In the genomic region with DNA sequence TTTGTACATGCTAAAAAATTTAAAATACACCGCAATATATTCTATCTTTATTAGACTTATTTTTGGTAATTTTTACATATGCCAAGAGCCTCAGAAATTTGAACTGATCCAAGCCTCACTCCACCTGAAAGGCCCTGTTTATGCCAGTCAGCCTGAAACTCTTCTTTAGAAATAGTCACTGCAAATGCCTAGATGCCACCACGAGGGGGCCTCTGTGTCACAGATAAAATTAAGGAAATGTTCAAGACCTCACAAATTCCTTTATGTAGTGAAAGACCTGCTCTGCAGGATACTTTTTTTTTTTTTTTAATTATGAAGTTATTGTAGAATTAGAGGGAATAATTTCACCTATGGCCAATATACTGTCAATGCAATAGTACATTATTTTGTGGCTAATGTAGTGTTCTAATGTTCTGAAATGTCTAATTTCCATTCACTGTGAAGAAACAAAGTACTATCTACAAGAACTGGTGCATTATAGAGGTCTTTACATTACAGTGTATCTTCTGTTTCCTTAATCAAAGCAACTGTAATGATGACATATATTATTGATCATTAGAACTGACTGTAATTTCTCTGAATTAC, we compare ENCODE assay signal across 8 cellular contexts.
A peak's percentile ranks its signal among the peaks of the same experiment; 100 is the strongest.
DNase-seq lines count a peak whose midpoint lies in the region; ATAC-seq lines count a peak whose summit lies in the region.

No MANE protein-coding gene starts in this region.

- H3K27ac Mint-ChIP-seq in natural killer cell treated with Interleukin-12 subunit alpha and Interleukin-12 subunit beta and Interleukin-15 and Interleukin-18, amount 100 ng/mL, for 72 hours, result peak overlapping the region; percentile 80 to 90

- H3K4me1 Mint-ChIP-seq in natural killer cell treated with Interleukin-12 subunit alpha and Interleukin-12 subunit beta and Interleukin-15 and Interleukin-18, amount 100 ng/mL, for 72 hours (ENCODE audit: low read depth in 2 of 2), result peaks cover 33 to 34% of the 10 kb centered on the region in 2 donors

- no peaks in the 10 kb centered on the region for H3K9me3 Mint-ChIP-seq in natural killer cell treated with Interleukin-12 subunit alpha and Interleukin-12 subunit beta and Interleukin-15 and Interleukin-18, amount 100 ng/mL, for 72 hours

- no peaks in the 10 kb centered on the region for H3K27me3 Mint-ChIP-seq in natural killer cell treated with Interleukin-12 subunit alpha and Interleukin-12 subunit beta and Interleukin-15 and Interleukin-18, amount 100 ng/mL, for 72 hours

- DNase-seq in SIG-M5 treated with dmso at 0.1 percent for 504 hours (lab: John Stamatoyannopoulos, UW; ENCODE audit: unreplicated experiment), result peak; percentile 52
- no peak for DNase-seq in SIG-M5 (lab: John Stamatoyannopoulos, UW)
- peak; percentile 52 for DNase-seq in NCI-H774 (lab: John Stamatoyannopoulos, UW)
- DNase-seq in activated CD8-positive, alpha-beta memory T cell treated with anti-CD3 and anti-CD28 coated beads, Interleukin-2, amount 50 U/mL, for 1 hour (ENCODE audit: extremely low read depth), result peak; percentile 35
- peak; percentile 20 for DNase-seq in epidermal melanocyte (ENCODE audit: insufficient read length, low spot score)
- DNase-seq in natural killer cell treated with Interleukin-12 subunit alpha and Interleukin-12 subunit beta and Interleukin-15 and Interleukin-18, amount 100 ng/mL, for 72 hours (ENCODE audit: low spot score), result peak; percentile 85
- DNase-seq in stimulated activated naive CD8-positive, alpha-beta T cell treated with anti-CD3 and anti-CD28 coated beads, Interleukin-15, Interleukin-2, amounts not matched to agents 100 U/mL and 50 U/mL, for 24 hours, result peak; percentile 73

- H3K36me3 Mint-ChIP-seq in natural killer cell treated with Interleukin-12 subunit alpha and Interleukin-12 subunit beta and Interleukin-15 and Interleukin-18, amount 100 ng/mL, for 72 hours, result peaks cover 3% of the 10 kb centered on the region

- H3K4me3 Mint-ChIP-seq in natural killer cell treated with Interleukin-12 subunit alpha and Interleukin-12 subunit beta and Interleukin-15 and Interleukin-18, amount 100 ng/mL, for 72 hours, result no peak overlapping the region

- peak; percentile 51 for ATAC-seq in HG03097 (IDR thresholded peaks at IDR 0.05; ENCODE audit: low FRiP score, unreplicated experiment)
- peak; percentile 62 to 72 for ATAC-seq in natural killer cell treated with Interleukin-12 subunit alpha and Interleukin-12 subunit beta and Interleukin-15 and Interleukin-18, amount 100 ng/mL, for 72 hours
- peak; percentile 48 for ATAC-seq in stimulated activated naive CD8-positive, alpha-beta T cell treated with anti-CD3 and anti-CD28 coated beads, Interleukin-15, Interleukin-2, amounts not matched to agents 100 U/mL and 50 U/mL, for 24 hours
